Comparison of ENCODE assay signal across 1 cellular context in the genomic region with DNA sequence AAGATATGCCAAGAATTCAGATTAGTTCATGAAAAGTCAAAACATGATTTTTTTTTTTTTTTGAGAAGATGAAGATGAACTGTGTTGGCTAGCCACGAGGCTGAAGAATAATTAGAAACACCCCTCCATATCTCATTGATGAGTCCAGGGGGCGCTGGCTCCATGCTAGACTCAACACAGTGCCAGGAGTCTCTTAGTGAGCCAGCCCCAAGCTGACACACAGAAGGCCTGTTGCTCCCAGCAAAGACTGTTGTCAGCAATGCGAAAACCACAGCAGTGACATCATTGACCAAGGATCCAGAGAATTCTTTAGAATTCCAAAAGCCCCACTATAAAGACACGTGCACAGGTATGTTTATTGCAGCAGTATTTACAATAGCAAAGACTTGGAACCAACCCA.
TF ChIP-seq lines count a peak whose summit lies in the region.

No MANE protein-coding gene starts in this region.

TF ChIP-seq in GM23338, 12 proteins besides CTCF, POLR2A, EP300 and RAD21 (continued from another document):
- TF ChIP-seq, protein P1, sequence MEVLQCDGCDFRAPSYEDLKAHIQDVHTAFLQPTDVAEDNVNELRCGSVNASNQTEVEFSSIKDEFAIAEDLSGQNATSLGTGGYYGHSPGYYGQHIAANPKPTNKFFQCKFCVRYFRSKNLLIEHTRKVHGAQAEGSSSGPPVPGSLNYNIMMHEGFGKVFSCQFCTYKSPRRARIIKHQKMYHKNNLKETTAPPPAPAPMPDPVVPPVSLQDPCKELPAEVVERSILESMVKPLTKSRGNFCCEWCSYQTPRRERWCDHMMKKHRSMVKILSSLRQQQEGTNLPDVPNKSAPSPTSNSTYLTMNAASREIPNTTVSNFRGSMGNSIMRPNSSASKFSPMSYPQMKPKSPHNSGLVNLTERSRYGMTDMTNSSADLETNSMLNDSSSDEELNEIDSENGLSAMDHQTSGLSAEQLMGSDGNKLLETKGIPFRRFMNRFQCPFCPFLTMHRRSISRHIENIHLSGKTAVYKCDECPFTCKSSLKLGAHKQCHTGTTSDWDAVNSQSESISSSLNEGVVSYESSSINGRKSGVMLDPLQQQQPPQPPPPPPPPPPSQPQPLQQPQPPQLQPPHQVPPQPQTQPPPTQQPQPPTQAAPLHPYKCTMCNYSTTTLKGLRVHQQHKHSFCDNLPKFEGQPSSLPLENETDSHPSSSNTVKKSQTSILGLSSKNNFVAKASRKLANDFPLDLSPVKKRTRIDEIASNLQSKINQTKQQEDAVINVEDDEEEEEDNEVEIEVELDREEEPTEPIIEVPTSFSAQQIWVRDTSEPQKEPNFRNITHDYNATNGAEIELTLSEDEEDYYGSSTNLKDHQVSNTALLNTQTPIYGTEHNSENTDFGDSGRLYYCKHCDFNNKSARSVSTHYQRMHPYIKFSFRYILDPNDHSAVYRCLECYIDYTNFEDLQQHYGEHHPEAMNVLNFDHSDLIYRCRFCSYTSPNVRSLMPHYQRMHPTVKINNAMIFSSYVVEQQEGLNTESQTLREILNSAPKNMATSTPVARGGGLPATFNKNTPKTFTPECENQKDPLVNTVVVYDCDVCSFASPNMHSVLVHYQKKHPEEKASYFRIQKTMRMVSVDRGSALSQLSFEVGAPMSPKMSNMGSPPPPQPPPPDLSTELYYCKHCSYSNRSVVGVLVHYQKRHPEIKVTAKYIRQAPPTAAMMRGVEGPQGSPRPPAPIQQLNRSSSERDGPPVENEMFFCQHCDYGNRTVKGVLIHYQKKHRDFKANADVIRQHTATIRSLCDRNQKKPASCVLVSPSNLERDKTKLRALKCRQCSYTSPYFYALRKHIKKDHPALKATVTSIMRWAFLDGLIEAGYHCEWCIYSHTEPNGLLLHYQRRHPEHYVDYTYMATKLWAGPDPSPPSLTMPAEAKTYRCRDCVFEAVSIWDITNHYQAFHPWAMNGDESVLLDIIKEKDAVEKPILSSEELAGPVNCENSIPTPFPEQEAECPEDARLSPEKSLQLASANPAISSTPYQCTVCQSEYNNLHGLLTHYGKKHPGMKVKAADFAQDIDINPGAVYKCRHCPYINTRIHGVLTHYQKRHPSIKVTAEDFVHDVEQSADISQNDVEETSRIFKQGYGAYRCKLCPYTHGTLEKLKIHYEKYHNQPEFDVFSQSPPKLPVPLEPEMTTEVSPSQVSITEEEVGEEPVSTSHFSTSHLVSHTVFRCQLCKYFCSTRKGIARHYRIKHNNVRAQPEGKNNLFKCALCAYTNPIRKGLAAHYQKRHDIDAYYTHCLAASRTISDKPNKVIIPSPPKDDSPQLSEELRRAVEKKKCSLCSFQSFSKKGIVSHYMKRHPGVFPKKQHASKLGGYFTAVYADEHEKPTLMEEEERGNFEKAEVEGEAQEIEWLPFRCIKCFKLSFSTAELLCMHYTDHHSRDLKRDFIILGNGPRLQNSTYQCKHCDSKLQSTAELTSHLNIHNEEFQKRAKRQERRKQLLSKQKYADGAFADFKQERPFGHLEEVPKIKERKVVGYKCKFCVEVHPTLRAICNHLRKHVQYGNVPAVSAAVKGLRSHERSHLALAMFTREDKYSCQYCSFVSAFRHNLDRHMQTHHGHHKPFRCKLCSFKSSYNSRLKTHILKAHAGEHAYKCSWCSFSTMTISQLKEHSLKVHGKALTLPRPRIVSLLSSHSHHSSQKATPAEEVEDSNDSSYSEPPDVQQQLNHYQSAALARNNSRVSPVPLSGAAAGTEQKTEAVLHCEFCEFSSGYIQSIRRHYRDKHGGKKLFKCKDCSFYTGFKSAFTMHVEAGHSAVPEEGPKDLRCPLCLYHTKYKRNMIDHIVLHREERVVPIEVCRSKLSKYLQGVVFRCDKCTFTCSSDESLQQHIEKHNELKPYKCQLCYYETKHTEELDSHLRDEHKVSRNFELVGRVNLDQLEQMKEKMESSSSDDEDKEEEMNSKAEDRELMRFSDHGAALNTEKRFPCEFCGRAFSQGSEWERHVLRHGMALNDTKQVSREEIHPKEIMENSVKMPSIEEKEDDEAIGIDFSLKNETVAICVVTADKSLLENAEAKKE (CRISPR knock-in tag; IDR thresholded peaks at IDR 0.05) = no peak
- TF ChIP-seq STAT1 (IDR thresholded peaks at IDR 0.05; ENCODE audit: unreplicated experiment) (no peak), JUNB (IDR thresholded peaks at IDR 0.05; ENCODE audit: unreplicated experiment) (no peak), POLR2AphosphoS5 (IDR thresholded peaks at IDR 0.05; ENCODE audit: low read depth) (no peak), ZNF331 (CRISPR knock-in tag; IDR thresholded peaks at IDR 0.05; ENCODE audit: low read depth) (no peak), EZH2 (IDR thresholded peaks at IDR 0.05; ENCODE audit: low read depth, unreplicated experiment) (no peak), ETS1 (IDR thresholded peaks at IDR 0.05) (no peak), NANOG (IDR thresholded peaks at IDR 0.05; ENCODE audit: borderline replicate concordance) (no peak), CREB1 (CRISPR knock-in tag; IDR thresholded peaks at IDR 0.05; ENCODE audit: low read depth) (no peak), EZH2phosphoT487 (IDR thresholded peaks at IDR 0.05; ENCODE audit: unreplicated experiment) (no peak)
- TF ChIP-seq, protein P2, sequence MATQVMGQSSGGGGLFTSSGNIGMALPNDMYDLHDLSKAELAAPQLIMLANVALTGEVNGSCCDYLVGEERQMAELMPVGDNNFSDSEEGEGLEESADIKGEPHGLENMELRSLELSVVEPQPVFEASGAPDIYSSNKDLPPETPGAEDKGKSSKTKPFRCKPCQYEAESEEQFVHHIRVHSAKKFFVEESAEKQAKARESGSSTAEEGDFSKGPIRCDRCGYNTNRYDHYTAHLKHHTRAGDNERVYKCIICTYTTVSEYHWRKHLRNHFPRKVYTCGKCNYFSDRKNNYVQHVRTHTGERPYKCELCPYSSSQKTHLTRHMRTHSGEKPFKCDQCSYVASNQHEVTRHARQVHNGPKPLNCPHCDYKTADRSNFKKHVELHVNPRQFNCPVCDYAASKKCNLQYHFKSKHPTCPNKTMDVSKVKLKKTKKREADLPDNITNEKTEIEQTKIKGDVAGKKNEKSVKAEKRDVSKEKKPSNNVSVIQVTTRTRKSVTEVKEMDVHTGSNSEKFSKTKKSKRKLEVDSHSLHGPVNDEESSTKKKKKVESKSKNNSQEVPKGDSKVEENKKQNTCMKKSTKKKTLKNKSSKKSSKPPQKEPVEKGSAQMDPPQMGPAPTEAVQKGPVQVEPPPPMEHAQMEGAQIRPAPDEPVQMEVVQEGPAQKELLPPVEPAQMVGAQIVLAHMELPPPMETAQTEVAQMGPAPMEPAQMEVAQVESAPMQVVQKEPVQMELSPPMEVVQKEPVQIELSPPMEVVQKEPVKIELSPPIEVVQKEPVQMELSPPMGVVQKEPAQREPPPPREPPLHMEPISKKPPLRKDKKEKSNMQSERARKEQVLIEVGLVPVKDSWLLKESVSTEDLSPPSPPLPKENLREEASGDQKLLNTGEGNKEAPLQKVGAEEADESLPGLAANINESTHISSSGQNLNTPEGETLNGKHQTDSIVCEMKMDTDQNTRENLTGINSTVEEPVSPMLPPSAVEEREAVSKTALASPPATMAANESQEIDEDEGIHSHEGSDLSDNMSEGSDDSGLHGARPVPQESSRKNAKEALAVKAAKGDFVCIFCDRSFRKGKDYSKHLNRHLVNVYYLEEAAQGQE (IDR thresholded peaks at IDR 0.05; ENCODE audit: unreplicated experiment) = no peak
TF ChIP-seq in GM23338: peak in this region for 0.
